In the genomic region with DNA sequence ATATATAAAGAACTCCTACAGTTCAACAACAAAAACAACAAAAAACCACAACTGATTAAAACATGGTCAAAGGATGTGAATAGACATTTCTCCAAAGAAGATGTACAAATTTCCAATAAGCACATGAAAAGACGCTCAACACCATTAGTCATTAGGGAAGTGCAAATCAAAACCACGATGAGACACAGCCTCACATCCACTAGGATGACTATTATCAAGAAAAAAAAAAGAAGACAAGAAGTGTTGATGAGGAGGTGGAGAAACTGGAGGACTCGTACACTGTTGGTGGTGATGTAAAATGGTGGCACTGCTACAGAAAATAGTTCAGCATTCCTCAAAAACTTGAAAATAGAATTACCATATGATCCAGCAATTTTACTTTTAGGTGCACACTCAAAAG, we compare ENCODE assay signal across 23 cellular contexts.
"Had no signal": no experiment of that assay in that cellular context is flagged by ENCODE, and none has a peak within 500 bp of the region (broad histone marks: within the 10 kb centered on the region; RNA-seq: fewer than 3 reads in every experiment).

No MANE protein-coding gene starts in this region.

- H3K4me1 Mint-ChIP-seq: endodermal cell had no signal

- DNase-seq: colonic mucosa; cortex of kidney; dermis blood vessel endothelial cell; dorsolateral prefrontal cortex; effector CD4-positive, alpha-beta T cell; effector CD8-positive, alpha-beta T cell; effector memory CD4-positive, alpha-beta T cell; effector memory CD8-positive, alpha-beta T cell; endodermal cell; erythroblast; esophagus squamous epithelium; foreskin fibroblast; foreskin keratinocyte; foreskin melanocyte; gastrocnemius medialis; glutamatergic neuron; head of caudate nucleus; heart left ventricle; heart right ventricle; hippocampal formation had no signal

- H3K27me3 Mint-ChIP-seq: dendritic cell treated with granulocyte-macrophage colony-stimulating factor and Interleukin-4, amounts not matched to agents 40 ng/mL and 50 ng/mL, for 4 days had no signal

- H3K4me3 Mint-ChIP-seq: dendritic cell treated with granulocyte-macrophage colony-stimulating factor and Interleukin-4, amounts not matched to agents 40 ng/mL and 50 ng/mL, for 4 days; effector memory CD8-positive, alpha-beta T cell; endodermal cell had no signal

- H3K27ac Mint-ChIP-seq: dendritic cell treated with granulocyte-macrophage colony-stimulating factor and Interleukin-4, amounts not matched to agents 40 ng/mL and 50 ng/mL, for 4 days; effector memory CD8-positive, alpha-beta T cell; endodermal cell had no signal

- ATAC-seq: effector memory CD8-positive, alpha-beta T cell; esophagus mucosa; foreskin keratinocyte; gastrocnemius medialis; gastroesophageal sphincter; heart left ventricle; heart right ventricle had no signal
